In genomic region chr1:204578867-204579664, GRCh38 we compare ENCODE assay signal across 8 cellular contexts.
DNase-seq lines count a peak whose midpoint lies in the region; ATAC-seq and TF ChIP-seq lines count a peak whose summit lies in the region.

No MANE protein-coding gene starts in this region.

- DNase-seq in NOMO-1 (lab: John Stamatoyannopoulos, UW; ENCODE audit: unreplicated experiment in 2 of 2) (peak; percentile 15 to 78), NOMO-1 treated with dmso at 0.1 percent for 144 hours (lab: John Stamatoyannopoulos, UW; ENCODE audit: unreplicated experiment) (no peak), MV-4-11 (lab: John Stamatoyannopoulos, UW) (peak; percentile 82), adipocyte (ENCODE audit: low read depth) (peak; percentile 29), naive B cell (peak; percentile 53), ascending aorta (ENCODE audit: low spot score in 2 of 2) (no peak), HT-29 (ENCODE audit: low spot score) (no peak)

- no peaks in the 10 kb centered on the region for H3K9me3 Mint-ChIP-seq in naive B cell

- peak; percentile 81 for ATAC-seq in GM21786 (IDR thresholded peaks at IDR 0.05; ENCODE audit: unreplicated experiment)
- ATAC-seq in naive B cell (ENCODE audit: low read depth in 2 of 2): peak; percentile 86 to 88

- peak overlapping the region; percentile 75 to 95 (median 88) for H3K4me3 Mint-ChIP-seq in naive B cell

- intact Hi-C loops in ascending aorta (cut with DNase I): no loop called here

- peaks cover 18% of the 10 kb centered on the region for H3K4me1 ChIP-seq in adipocyte (ENCODE audit: control insufficient read depth, insufficient read depth, low read length)
- peaks cover 0 to 3% of the 10 kb centered on the region in 2 donors for H3K4me1 ChIP-seq in ascending aorta

- no peak overlapping the region for H3K27ac ChIP-seq in ascending aorta

- H3K9me3 ChIP-seq in adipocyte (ENCODE audit: control insufficient read depth, low read length) (no peaks in the 10 kb centered on the region), ascending aorta (no peaks in the 10 kb centered on the region)

- H3K4me1 Mint-ChIP-seq in naive B cell: peaks cover 29 to 66% (median 57%) of the 10 kb centered on the region in 3 donors

- H3K36me3 Mint-ChIP-seq in naive B cell: peaks cover 0 to 2% of the 10 kb centered on the region in 2 donors

- no peaks in the 10 kb centered on the region for H3K27me3 ChIP-seq in adipocyte (replicated peaks; ENCODE audit: control insufficient read depth, insufficient read depth, low read length)
- no peaks in the 10 kb centered on the region for H3K27me3 ChIP-seq in ascending aorta

- TF ChIP-seq CTCF in ascending aorta (IDR thresholded peaks at IDR 0.05): no peak

- H3K27ac Mint-ChIP-seq in naive B cell: peak overlapping the region; percentile 86 to 99 (median 96)

- H3K36me3 ChIP-seq in adipocyte (ENCODE audit: control insufficient read depth, insufficient read depth, low read length, severe bottlenecking) (no peaks in the 10 kb centered on the region), ascending aorta (no peaks in the 10 kb centered on the region)

- H3K4me3 ChIP-seq in adipocyte (ENCODE audit: low read length): peak overlapping the region; percentile 77
- H3K4me3 ChIP-seq in ascending aorta: peak overlapping the region in 1 of 2 donors; percentile 49

- no peaks in the 10 kb centered on the region for H3K27me3 Mint-ChIP-seq in naive B cell

- peak overlapping the region; percentile 53 for H3K9ac ChIP-seq in adipocyte (ENCODE audit: low read length)

Comparison
In these comparisons a context has a peak if more than half of its experiments do, and no peak if none do; other contexts are left out.
1. DNase-seq: peak in NOMO-1 (2 of 2), MV-4-11 (single experiment), adipocyte (single experiment) and naive B cell (single experiment); none in NOMO-1 treated with dmso at 0.1 percent for 144 hours (single experiment), ascending aorta (0 of 2) and HT-29 (single experiment).